Comparison of ENCODE assay signal across 22 cellular contexts in the genomic region with DNA sequence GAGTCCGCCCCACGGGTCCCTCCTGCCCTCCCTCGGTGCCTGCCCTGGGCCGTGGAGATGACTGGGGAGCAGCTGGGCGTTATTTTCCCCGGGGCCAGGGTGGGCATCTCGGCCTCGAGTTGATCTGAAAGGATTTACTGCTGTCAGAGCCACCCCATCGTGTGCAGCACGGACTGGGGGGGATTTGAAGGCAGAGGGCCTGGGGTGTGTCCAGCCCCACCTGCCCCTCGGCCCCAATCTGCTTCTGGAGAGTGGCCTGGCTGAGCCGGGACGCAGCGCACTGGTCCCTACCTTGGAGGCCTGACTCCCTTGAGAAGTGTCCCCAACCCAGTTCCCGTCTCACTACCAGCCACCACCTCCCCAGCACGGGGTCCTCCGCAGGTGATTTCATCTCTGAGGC. TPM values are rescaled to one million over a fixed set of nuclear protein-coding genes. Genes with fewer than 3 reads are reported as not detected.
DNase-seq lines count a peak whose midpoint lies in the region; ATAC-seq and TF ChIP-seq lines count a peak whose summit lies in the region.
"Had no signal": no experiment of that assay in that cellular context is flagged by ENCODE, and none has a peak within 500 bp of the region (broad histone marks: within the 10 kb centered on the region; RNA-seq: fewer than 3 reads in every experiment).

No MANE protein-coding gene starts in this region.

- no peak overlapping the region for H2BK12ac ChIP-seq in neuronal stem cell (ENCODE audit: low read length)

- H2BK5ac ChIP-seq in neuronal stem cell (ENCODE audit: low read length) = no peak overlapping the region

- H3K4ac ChIP-seq in neuronal stem cell (ENCODE audit: low read length) = no peak overlapping the region

- no peak overlapping the region for H2BK15ac ChIP-seq in neuronal stem cell (ENCODE audit: low read length)

- no peak overlapping the region for H3K9ac ChIP-seq in neuronal stem cell (ENCODE audit: low read depth, low read length, poor library complexity)
- H3K9ac ChIP-seq in subcutaneous abdominal adipose tissue (ENCODE audit: low read length in 5 of 5) = peak overlapping the region in 2 of 5 donors; percentile 27 to 54

- no peak overlapping the region for H2AK5ac ChIP-seq in neuronal stem cell (ENCODE audit: low read depth, low read length)

- no peak overlapping the region for H4K8ac ChIP-seq in neuronal stem cell (ENCODE audit: low read depth, low read length)

- H3K14ac ChIP-seq in neuronal stem cell (ENCODE audit: low read length) = no peak overlapping the region

- H2AFZ ChIP-seq in neuronal stem cell (ENCODE audit: low read length) = no peak overlapping the region

- H3K23ac ChIP-seq in neuronal stem cell (ENCODE audit: low read depth, low read length, poor library complexity) = no peak overlapping the region

- peak overlapping the region; percentile 19 for H3K18ac ChIP-seq in neuronal stem cell (ENCODE audit: low read length)

- peak overlapping the region; percentile 54 for H3K27ac Mint-ChIP-seq in activated T-helper 17 cell treated with anti-CD3 and anti-CD28 coated beads, Interleukin-2, amount 50 U/mL, for 72 hours
- H3K27ac Mint-ChIP-seq: IgD-negative memory B cell had no signal

- peaks cover 52% of the 10 kb centered on the region for H3K36me3 Mint-ChIP-seq in activated T-helper 17 cell treated with anti-CD3 and anti-CD28 coated beads, Interleukin-2, amount 50 U/mL, for 72 hours (ENCODE audit: low read depth)

- peak overlapping the region; percentile 62 for H3K27ac ChIP-seq in left ventricle myocardium inferior (replicated peaks)
- no peak overlapping the region for H3K27ac ChIP-seq in neuronal stem cell (replicated peaks; ENCODE audit: low read length)
- peak overlapping the region; percentile 91 for H3K27ac ChIP-seq in subcutaneous abdominal adipose tissue (ENCODE audit: low read depth, low read length)
- H3K27ac ChIP-seq in uterus = no peak overlapping the region
- H3K27ac ChIP-seq: A549, HL-60, RWPE1, SJSA1 had no signal

- H3K36me3 ChIP-seq in left ventricle myocardium inferior (no peaks in the 10 kb centered on the region), neuronal stem cell (replicated peaks in 1 of 2; ENCODE audit: control insufficient read depth in 2 of 2, insufficient read depth in 2 of 2, low read length in 2 of 2) (no peaks in the 10 kb centered on the region), subcutaneous abdominal adipose tissue (ENCODE audit: control insufficient read depth in 5 of 5, insufficient read depth in 5 of 5, low read length in 5 of 5) (no peaks in the 10 kb centered on the region), uterus (no peaks in the 10 kb centered on the region)

- no peaks in the 10 kb centered on the region for H3K9me3 ChIP-seq in left ventricle myocardium inferior (replicated peaks)
- H3K9me3 ChIP-seq in neuronal stem cell (replicated peaks in 1 of 2; ENCODE audit: control insufficient read depth in 2 of 2, insufficient read depth in 1 of 2, low read depth in 1 of 2, low read length in 2 of 2) = no peaks in the 10 kb centered on the region
- no peaks in the 10 kb centered on the region for H3K9me3 ChIP-seq in subcutaneous abdominal adipose tissue (ENCODE audit: control insufficient read depth in 5 of 5, low read length in 5 of 5)
- H3K9me3 ChIP-seq in uterus = no peaks in the 10 kb centered on the region
- H3K9me3 ChIP-seq: A549, SJSA1 had no signal

- no peak for DNase-seq in left ventricle myocardium inferior
- DNase-seq in Right ventricle myocardium inferior (ENCODE audit: missing footprints) = no peak
- DNase-seq in neuronal stem cell (ENCODE audit: low spot score) = no peak
- no peak for DNase-seq in uterus
- no peak for DNase-seq in activated CD4-positive, CD25-positive, alpha-beta regulatory T cell treated with anti-CD3 and anti-CD28 coated beads, Interleukin-2, amount 50 U/mL, for 72 hours
- DNase-seq: C1 segment of cervical spinal cord, DMS79, H9, NCI-H1105 treated with DMSO at 0.1 percent for 48 hours, NCI-H2029, NCI-H2171, NCI-H446 treated with DMSO at 0.1 percent for 48 hours, NCI-H748 treated with DMSO at 0.1 percent for 48 hours, PC-3 had no signal

- H3K4me2 ChIP-seq in neuronal stem cell (ENCODE audit: insufficient read depth, low read length, poor library complexity, severe bottlenecking) = no peak overlapping the region
- H3K4me2 ChIP-seq: A549 had no signal

- peaks cover 34% of the 10 kb centered on the region for H3K4me1 Mint-ChIP-seq in activated T-helper 17 cell treated with anti-CD3 and anti-CD28 coated beads, Interleukin-2, amount 50 U/mL, for 72 hours

- H3K4me3 Mint-ChIP-seq in activated T-helper 17 cell treated with anti-CD3 and anti-CD28 coated beads, Interleukin-2, amount 50 U/mL, for 72 hours = no peak overlapping the region
- H3K4me3 Mint-ChIP-seq: H9, IgD-negative memory B cell had no signal

- H3K4me1 ChIP-seq in left ventricle myocardium inferior (peaks cover 73% of the 10 kb centered on the region), neuronal stem cell (ENCODE audit: control insufficient read depth in 2 of 2, insufficient read depth in 1 of 2, low read depth in 1 of 2, low read length in 2 of 2) (peaks cover 0 to 3% of the 10 kb centered on the region in 2 donors), subcutaneous abdominal adipose tissue (ENCODE audit: control insufficient read depth in 5 of 5, insufficient read depth in 5 of 5, low read length in 5 of 5) (peaks cover 0 to 81% (median 71%) of the 10 kb centered on the region in 5 donors), uterus (peaks cover 0 to 18% of the 10 kb centered on the region in 2 donors)
- H3K4me1 ChIP-seq: A549 had no signal

- no peak for TF ChIP-seq POLR2A in uterus (IDR thresholded peaks at IDR 0.05)

- H2BK120ac ChIP-seq in neuronal stem cell (ENCODE audit: low read depth, low read length) = no peak overlapping the region

- intact Hi-C loops in left ventricle myocardium inferior (cut with micrococcal nuclease) (no loop called here), Right ventricle myocardium inferior (cut with DNase I) (loop anchor here (2.0 kb wide), 1 partner anchor 24 kb away; a partner anchor contains a TSS), uterus (cut with DNase I; ENCODE audit: low total_unique reads) (no loop called here)

- H3K79me1 ChIP-seq in neuronal stem cell (ENCODE audit: low read depth, low read length) = peaks cover 5% of the 10 kb centered on the region

- no peak overlapping the region for H3K4me3 ChIP-seq in left ventricle myocardium inferior
- no peak overlapping the region for H3K4me3 ChIP-seq in neuronal stem cell (ENCODE audit: low read length in 2 of 2)
- H3K4me3 ChIP-seq in subcutaneous abdominal adipose tissue (ENCODE audit: low read depth in 1 of 5, low read length in 5 of 5) = no peak overlapping the region
- H3K4me3 ChIP-seq in uterus = no peak overlapping the region
- H3K4me3 ChIP-seq: A549, SJSA1 had no signal

- H3K27me3 ChIP-seq in left ventricle myocardium inferior (ENCODE audit: low read depth) = no peaks in the 10 kb centered on the region
- no peaks in the 10 kb centered on the region for H3K27me3 ChIP-seq in neuronal stem cell (ENCODE audit: control insufficient read depth in 3 of 3, insufficient read depth in 3 of 3, low read depth in 1 of 3, low read length in 3 of 3)
- H3K27me3 ChIP-seq in subcutaneous abdominal adipose tissue (ENCODE audit: control insufficient read depth in 5 of 5, insufficient read depth in 4 of 5, low read length in 5 of 5) = no peaks in the 10 kb centered on the region
- H3K27me3 ChIP-seq in uterus = no peaks in the 10 kb centered on the region
- H3K27me3 ChIP-seq: SJSA1 had no signal

- H3K9me3 Mint-ChIP-seq in activated T-helper 17 cell treated with anti-CD3 and anti-CD28 coated beads, Interleukin-2, amount 50 U/mL, for 72 hours = no peaks in the 10 kb centered on the region
- H3K9me3 Mint-ChIP-seq: H9, IgD-negative memory B cell had no signal

- no peaks in the 10 kb centered on the region for H3K27me3 Mint-ChIP-seq in activated T-helper 17 cell treated with anti-CD3 and anti-CD28 coated beads, Interleukin-2, amount 50 U/mL, for 72 hours
- H3K27me3 Mint-ChIP-seq: IgD-negative memory B cell had no signal

- WGBS in neuronal stem cell (ENCODE audit: extremely low coverage in 2 of 2, insufficient read length in 2 of 2, insufficient replicate concordance in 1 of 2), 2 donors = no CpG with 5 or more reads among the region's 17 CpGs

- ATAC-seq in Right ventricle myocardium inferior = no peak
- no peak for ATAC-seq in activated T-helper 17 cell treated with anti-CD3 and anti-CD28 coated beads, Interleukin-2, amount 50 U/mL, for 72 hours (replicated peaks)
- ATAC-seq in HG02840 (IDR thresholded peaks at IDR 0.05; ENCODE audit: low FRiP score, unreplicated experiment) = no peak
- ATAC-seq: A549, PC-3 had no signal

- no peak overlapping the region for H4K91ac ChIP-seq in neuronal stem cell (ENCODE audit: low read depth, low read length, poor library complexity)

- TF ChIP-seq CTCF in left ventricle myocardium inferior (IDR thresholded peaks at IDR 0.05; ENCODE audit: borderline replicate concordance) (no peak), uterus (IDR thresholded peaks at IDR 0.05) (no peak)

RNA-seq across cellular contexts. Expression of a gene that starts 24.2 kb away (rescaled TPM):
- 14.1 TPM for total RNA-seq in left ventricle myocardium inferior
- 28.1 TPM for total RNA-seq in Right ventricle myocardium inferior
- total RNA-seq in activated T-helper 17 cell treated with anti-CD3 and anti-CD28 coated beads, Interleukin-2, amount 50 U/mL, for 72 hours = 100 to 1,000 TPM; 157 to 310 TPM
- polyA plus RNA-seq in neuronal stem cell (2013, experiment 1 of 2) = 11.4 TPM
- polyA plus RNA-seq in neuronal stem cell (2013, experiment 2 of 2) = 11.8 TPM
- 10 to 100 TPM in 3 of 4 donors, 1 to 10 TPM in 1; 7.4 to 54.5 (median 14.7) TPM for total RNA-seq in uterus

Comparison
In these comparisons a context has a peak if more than half of its experiments do, and no peak if none do; other contexts are left out.
1. H3K27ac ChIP-seq: peak in left ventricle myocardium inferior (single experiment) and subcutaneous abdominal adipose tissue (single experiment); none in neuronal stem cell (single experiment) and uterus (0 of 2).